In genomic region chr6:88493717-88494116, GRCh38 we compare ENCODE assay signal across 16 cellular contexts.
DNase-seq lines count a peak whose midpoint lies in the region; ATAC-seq, FAIRE-seq and TF ChIP-seq lines count a peak whose summit lies in the region.
"Had no signal": no experiment of that assay in that cellular context is flagged by ENCODE, and none has a peak within 500 bp of the region (broad histone marks: within the 10 kb centered on the region; RNA-seq: fewer than 3 reads in every experiment).

No MANE protein-coding gene starts in this region.

- H3K4me3 ChIP-seq in GM08714 (ENCODE audit: low read length): peak overlapping the region; percentile 60; the same call in 1 of the 2 replicates
- H3K4me3 ChIP-seq in thyroid gland (replicated peaks in 1 of 3): no peak overlapping the region
- H3K4me3 ChIP-seq: cardiac muscle cell had no signal

- ATAC-seq in HG02610 (IDR thresholded peaks at IDR 0.05; ENCODE audit: unreplicated experiment) (peak; percentile 76), HG03378 (IDR thresholded peaks at IDR 0.05; ENCODE audit: unreplicated experiment) (peak; percentile 52)

- H3K9me3 ChIP-seq in thyroid gland: no peaks in the 10 kb centered on the region

- DNase-seq in GM19239 (ENCODE audit: insufficient read length, low spot score) (no peak), HPDE6-E6E7 (ENCODE audit: extremely low spot score) (no peak), EL (no peak), NCI-H446 (lab: John Stamatoyannopoulos, UW) (no peak), thyroid gland (no peak)
- DNase-seq: activated CD4-positive, alpha-beta T cell treated with anti-CD3 and anti-CD28 coated beads for 1 hour; activated effector memory CD4-positive, alpha-beta T cell treated with anti-CD3 and anti-CD28 coated beads, Interleukin-2, amount 50 U/mL, for 16 hours; DND-41; mesenchymal stem cell; NCI-H1048; stimulated activated CD4-positive, alpha-beta T cell treated with anti-CD3 and anti-CD28 coated beads, Interleukin-4, amount 100 ng/mL, for 24 hours; substantia nigra had no signal

- FAIRE-seq in GM19239 (lab: Jason Lieb, UNC): peak; percentile 89

- no peak for TF ChIP-seq CTCF in thyroid gland (IDR thresholded peaks at IDR 0.05)

- intact Hi-C loops in thyroid gland (cut with DNase I): no loop called here

- no peaks in the 10 kb centered on the region for H3K4me1 ChIP-seq in thyroid gland

- TF ChIP-seq POLR2A in thyroid gland (IDR thresholded peaks at IDR 0.05): no peak

- 91 to 94% methylated on average over 2 of the region's 2 CpGs for WGBS in thyroid gland, 2 donors

- H3K27me3 ChIP-seq in thyroid gland: no peaks in the 10 kb centered on the region
- H3K27me3 ChIP-seq: cardiac muscle cell had no signal

- no peak overlapping the region for H3K27ac ChIP-seq in thyroid gland
- H3K27ac ChIP-seq: cardiac muscle cell had no signal

- no peaks in the 10 kb centered on the region for H3K36me3 ChIP-seq in thyroid gland
- H3K36me3 ChIP-seq: cardiac muscle cell had no signal
